In the genomic region with DNA sequence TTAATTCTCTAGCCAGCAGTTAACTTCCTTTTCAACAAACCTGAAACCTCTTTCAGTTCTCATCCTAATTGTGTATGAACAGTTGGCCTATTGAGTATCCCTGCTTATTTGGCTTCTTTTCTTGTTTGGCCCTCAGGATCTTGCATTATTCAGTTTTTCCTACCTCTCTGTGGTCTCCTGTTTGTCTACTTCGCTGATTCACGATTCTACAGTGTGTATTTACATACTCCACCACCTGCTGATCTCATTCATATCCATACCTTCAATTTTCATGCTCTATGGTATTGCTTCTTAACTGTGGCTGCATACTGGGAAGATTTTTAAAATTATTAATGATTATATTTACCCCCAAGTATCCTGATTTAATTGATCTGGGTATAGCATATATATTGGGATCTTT, we compare ENCODE assay signal across 23 cellular contexts.
DNase-seq lines count a peak whose midpoint lies in the region; ATAC-seq lines count a peak whose summit lies in the region.
"Had no signal": no experiment of that assay in that cellular context is flagged by ENCODE, and none has a peak within 500 bp of the region (broad histone marks: within the 10 kb centered on the region; RNA-seq: fewer than 3 reads in every experiment).

No MANE protein-coding gene starts in this region.

- peak overlapping the region; percentile 83 for H3K27ac ChIP-seq in SK-N-MC
- H3K27ac ChIP-seq: adrenal gland, cardiac muscle cell, epithelial cell of prostate, lower lobe of right lung, SJCRH30, spleen had no signal

- H3K36me3 ChIP-seq in SK-N-MC (ENCODE audit: insufficient read depth, low read length): no peaks in the 10 kb centered on the region; the same call in 1 of the 2 replicates
- H3K36me3 ChIP-seq: adrenal gland, cardiac muscle cell, lower lobe of right lung, SJCRH30, spleen had no signal

- DNase-seq in DMS153 (lab: John Stamatoyannopoulos, UW): peak; percentile 95
- DNase-seq in NCI-H128 (lab: John Stamatoyannopoulos, UW; ENCODE audit: unreplicated experiment): peak; percentile 16
- DNase-seq in NCI-H345 treated with DMSO at 0.1 percent for 48 hours (lab: John Stamatoyannopoulos, UW; ENCODE audit: unreplicated experiment): peak; percentile 82
- DNase-seq in SK-N-MC (ENCODE audit: low read depth, low spot score): no peak
- DNase-seq in pons (ENCODE audit: low spot score): no peak
- DNase-seq in D341Med (ENCODE audit: low spot score): no peak
- no peak for DNase-seq in NOMO-1 (lab: John Stamatoyannopoulos, UW; ENCODE audit: unreplicated experiment in 2 of 2)
- DNase-seq: activated gamma-delta T cell; adrenal gland; CD4-positive, CD25-positive, alpha-beta regulatory T cell; foreskin fibroblast; GOT3; hypothalamus; islet precursor cell; lower lobe of right lung; retina; spleen; stimulated activated CD8-positive, alpha-beta memory T cell treated with anti-CD3 and anti-CD28 coated beads, Interleukin-4, amount 100 ng/mL, for 48 hours; substantia nigra had no signal

- no peaks in the 10 kb centered on the region for H3K9me3 ChIP-seq in SK-N-MC (ENCODE audit: low read depth, low read length)
- H3K9me3 ChIP-seq: adrenal gland, lower lobe of right lung, SJCRH30, spleen had no signal

- no peak overlapping the region for H3K9ac ChIP-seq in SK-N-MC (ENCODE audit: insufficient read length)

- H3K4me3 ChIP-seq in SK-N-MC: peak overlapping the region; percentile 45; the same call in 1 of the 2 replicates
- H3K4me3 ChIP-seq: adrenal gland, cardiac muscle cell, lower lobe of right lung, SJCRH30, spleen had no signal

- no peak for ATAC-seq in HG03457 (IDR thresholded peaks at IDR 0.05; ENCODE audit: unreplicated experiment)
- ATAC-seq: lower lobe of right lung had no signal

Comparison
In these comparisons a context has a peak if more than half of its experiments do, and no peak if none do; other contexts are left out.
1. DNase-seq: peak in DMS153 (single experiment), NCI-H128 (single experiment) and NCI-H345 treated with DMSO at 0.1 percent for 48 hours (single experiment); none in SK-N-MC (single experiment), pons (single experiment), D341Med (single experiment) and NOMO-1 (0 of 2).